In the genomic region with DNA sequence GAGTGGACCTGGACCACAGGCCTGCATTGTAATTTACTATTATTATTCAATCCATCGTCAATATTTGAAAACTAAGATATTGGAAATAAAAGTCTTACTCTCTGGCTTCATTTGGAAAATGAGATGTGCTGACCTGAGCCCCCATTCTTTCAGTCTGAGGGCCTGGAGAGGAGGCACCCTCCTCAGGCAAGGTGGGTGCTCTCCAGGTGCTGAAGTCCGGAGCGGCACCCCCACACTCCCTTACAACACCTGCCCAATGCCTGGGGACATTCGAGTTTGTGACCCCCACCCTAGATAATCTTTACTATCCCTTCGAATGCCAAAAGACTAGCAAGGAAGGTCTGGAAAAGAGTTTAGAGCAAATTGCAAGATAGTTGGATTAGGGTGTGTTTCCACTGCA, we compare ENCODE assay signal across 2 cellular contexts.
TF ChIP-seq lines count a peak whose summit lies in the region.

No MANE protein-coding gene starts in this region.

TF ChIP-seq in GM23338, 12 proteins besides CTCF, POLR2A, EP300 and RAD21:
- TF ChIP-seq, protein P1, sequence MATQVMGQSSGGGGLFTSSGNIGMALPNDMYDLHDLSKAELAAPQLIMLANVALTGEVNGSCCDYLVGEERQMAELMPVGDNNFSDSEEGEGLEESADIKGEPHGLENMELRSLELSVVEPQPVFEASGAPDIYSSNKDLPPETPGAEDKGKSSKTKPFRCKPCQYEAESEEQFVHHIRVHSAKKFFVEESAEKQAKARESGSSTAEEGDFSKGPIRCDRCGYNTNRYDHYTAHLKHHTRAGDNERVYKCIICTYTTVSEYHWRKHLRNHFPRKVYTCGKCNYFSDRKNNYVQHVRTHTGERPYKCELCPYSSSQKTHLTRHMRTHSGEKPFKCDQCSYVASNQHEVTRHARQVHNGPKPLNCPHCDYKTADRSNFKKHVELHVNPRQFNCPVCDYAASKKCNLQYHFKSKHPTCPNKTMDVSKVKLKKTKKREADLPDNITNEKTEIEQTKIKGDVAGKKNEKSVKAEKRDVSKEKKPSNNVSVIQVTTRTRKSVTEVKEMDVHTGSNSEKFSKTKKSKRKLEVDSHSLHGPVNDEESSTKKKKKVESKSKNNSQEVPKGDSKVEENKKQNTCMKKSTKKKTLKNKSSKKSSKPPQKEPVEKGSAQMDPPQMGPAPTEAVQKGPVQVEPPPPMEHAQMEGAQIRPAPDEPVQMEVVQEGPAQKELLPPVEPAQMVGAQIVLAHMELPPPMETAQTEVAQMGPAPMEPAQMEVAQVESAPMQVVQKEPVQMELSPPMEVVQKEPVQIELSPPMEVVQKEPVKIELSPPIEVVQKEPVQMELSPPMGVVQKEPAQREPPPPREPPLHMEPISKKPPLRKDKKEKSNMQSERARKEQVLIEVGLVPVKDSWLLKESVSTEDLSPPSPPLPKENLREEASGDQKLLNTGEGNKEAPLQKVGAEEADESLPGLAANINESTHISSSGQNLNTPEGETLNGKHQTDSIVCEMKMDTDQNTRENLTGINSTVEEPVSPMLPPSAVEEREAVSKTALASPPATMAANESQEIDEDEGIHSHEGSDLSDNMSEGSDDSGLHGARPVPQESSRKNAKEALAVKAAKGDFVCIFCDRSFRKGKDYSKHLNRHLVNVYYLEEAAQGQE (IDR thresholded peaks at IDR 0.05; ENCODE audit: unreplicated experiment), result peak; percentile 60
- no peak for TF ChIP-seq NANOG (IDR thresholded peaks at IDR 0.05; ENCODE audit: borderline replicate concordance)

TF ChIP-seq in HEK293, 187 proteins besides CTCF, POLR2A, EP300 and RAD21:
- TF ChIP-seq, protein P1 (tag by site-specific recombination; IDR thresholded peaks at IDR 0.05), result peak; percentile 55
- TF ChIP-seq ZBTB26 (tag by site-specific recombination; optimal IDR thresholded peaks at IDR 0.05) (no peak), ZNF175 (tag by site-specific recombination; IDR thresholded peaks at IDR 0.05) (no peak), ZNF837 (tag by site-specific recombination; IDR thresholded peaks at IDR 0.05) (no peak)
